In genomic region chr1:51794260-51794659, GRCh38 we compare ENCODE assay signal across 26 cellular contexts.
A peak's percentile ranks its signal among the peaks of the same experiment; 100 is the strongest.
DNase-seq lines count a peak whose midpoint lies in the region; ATAC-seq and TF ChIP-seq lines count a peak whose summit lies in the region.
"Had no signal": no experiment of that assay in that cellular context is flagged by ENCODE, and none has a peak within 500 bp of the region (broad histone marks: within the 10 kb centered on the region; RNA-seq: fewer than 3 reads in every experiment).

No MANE protein-coding gene starts in this region.

- TF ChIP-seq CTCF in smooth muscle cell (IDR thresholded peaks at IDR 0.05; ENCODE audit: borderline replicate concordance, insufficient read depth, poor library complexity, severe bottlenecking) = no peak

- peaks cover 5% of the 10 kb centered on the region; the same call in 1 of the 2 replicates for H3K4me1 ChIP-seq in GM23248 (ENCODE audit: insufficient read depth)
- no peaks in the 10 kb centered on the region for H3K4me1 ChIP-seq in smooth muscle cell (ENCODE audit: low read depth)
- H3K4me1 ChIP-seq: BE2C, Caco-2, gastroesophageal sphincter had no signal

- peaks cover 6% of the 10 kb centered on the region for H3K4me1 Mint-ChIP-seq in activated naive CD4-positive, alpha-beta T cell treated with anti-CD3 and anti-CD28 coated beads, Interleukin-2, amount 50 U/mL, for 24 hours
- H3K4me1 Mint-ChIP-seq in activated naive CD4-positive, alpha-beta T cell treated with anti-CD3 and anti-CD28 coated beads for 36 hours (ENCODE audit: low read depth) = peaks cover 11% of the 10 kb centered on the region
- peaks cover 0 to 4% of the 10 kb centered on the region in 2 donors for H3K4me1 Mint-ChIP-seq in effector memory CD8-positive, alpha-beta T cell (ENCODE audit: low read depth in 2 of 2)
- H3K4me1 Mint-ChIP-seq in T-cell = peaks cover 0 to 7% (median 3%) of the 10 kb centered on the region in 3 donors

- H4K20me1 ChIP-seq in GM23248 (ENCODE audit: insufficient read depth) (no peaks in the 10 kb centered on the region), smooth muscle cell (ENCODE audit: low read depth) (peaks cover 11% of the 10 kb centered on the region)

- no peaks in the 10 kb centered on the region for H3K27me3 Mint-ChIP-seq in activated naive CD4-positive, alpha-beta T cell treated with anti-CD3 and anti-CD28 coated beads, Interleukin-2, amount 50 U/mL, for 24 hours
- H3K27me3 Mint-ChIP-seq in activated naive CD4-positive, alpha-beta T cell treated with anti-CD3 and anti-CD28 coated beads for 36 hours (ENCODE audit: low read depth) = no peaks in the 10 kb centered on the region
- H3K27me3 Mint-ChIP-seq in effector memory CD8-positive, alpha-beta T cell = no peaks in the 10 kb centered on the region
- no peaks in the 10 kb centered on the region for H3K27me3 Mint-ChIP-seq in T-cell
- H3K27me3 Mint-ChIP-seq: activated naive CD8-positive, alpha-beta T cell treated with anti-CD3 and anti-CD28 coated beads, Interleukin-2, amount 10 ng/mL, durations not matched to agents 7 days and 5 days had no signal

- H3K27me3 ChIP-seq in GM23248 (replicated peaks; ENCODE audit: insufficient read depth) (no peaks in the 10 kb centered on the region), smooth muscle cell (ENCODE audit: low read depth) (no peaks in the 10 kb centered on the region)
- H3K27me3 ChIP-seq: BE2C, gastroesophageal sphincter, hepatocyte had no signal

- H3K9ac ChIP-seq in GM23248 = no peak overlapping the region
- H3K9ac ChIP-seq in smooth muscle cell (ENCODE audit: low read depth) = no peak overlapping the region
- H3K9ac ChIP-seq: KMS-11 had no signal

- no peak overlapping the region for H3K4me3 Mint-ChIP-seq in activated naive CD4-positive, alpha-beta T cell treated with anti-CD3 and anti-CD28 coated beads, Interleukin-2, amount 50 U/mL, for 24 hours
- no peak overlapping the region for H3K4me3 Mint-ChIP-seq in activated naive CD4-positive, alpha-beta T cell treated with anti-CD3 and anti-CD28 coated beads for 36 hours
- no peak overlapping the region for H3K4me3 Mint-ChIP-seq in effector memory CD8-positive, alpha-beta T cell
- no peak overlapping the region for H3K4me3 Mint-ChIP-seq in T-cell
- H3K4me3 Mint-ChIP-seq: activated naive CD8-positive, alpha-beta T cell treated with anti-CD3 and anti-CD28 coated beads, Interleukin-2, amount 10 ng/mL, durations not matched to agents 7 days and 5 days had no signal

- ATAC-seq in effector memory CD8-positive, alpha-beta T cell (replicated peaks) = no peak
- ATAC-seq in GM21423 (IDR thresholded peaks at IDR 0.05; ENCODE audit: unreplicated experiment) (no peak), T-cell (replicated peaks in 1 of 4) (no peak), GM18498 (IDR thresholded peaks at IDR 0.05; ENCODE audit: unreplicated experiment) (no peak)
- ATAC-seq: gastroesophageal sphincter, HCT116 had no signal

- H3K36me3 Mint-ChIP-seq in activated naive CD4-positive, alpha-beta T cell treated with anti-CD3 and anti-CD28 coated beads, Interleukin-2, amount 50 U/mL, for 24 hours = peaks cover 22% of the 10 kb centered on the region
- peaks cover 24% of the 10 kb centered on the region for H3K36me3 Mint-ChIP-seq in activated naive CD4-positive, alpha-beta T cell treated with anti-CD3 and anti-CD28 coated beads for 36 hours (ENCODE audit: low read depth)
- H3K36me3 Mint-ChIP-seq in effector memory CD8-positive, alpha-beta T cell (ENCODE audit: insufficient read depth) = peaks cover 48% of the 10 kb centered on the region
- H3K36me3 Mint-ChIP-seq in T-cell = peaks cover 66% of the 10 kb centered on the region

- H3K4me2 ChIP-seq in GM23248 (ENCODE audit: unreplicated experiment) = no peak overlapping the region
- H3K4me2 ChIP-seq in smooth muscle cell = no peak overlapping the region
- H3K4me2 ChIP-seq: hepatocyte had no signal

- intact Hi-C loops in activated naive CD4-positive, alpha-beta T cell treated with anti-CD3 and anti-CD28 coated beads for 36 hours (cut with micrococcal nuclease) = no loop called here

- POLR2A ChIA-PET in T-cell (lab: Charles Lee) = no interaction called here

- H3K36me3 ChIP-seq in GM23248 (ENCODE audit: low read depth) = peaks cover 68% of the 10 kb centered on the region
- peaks cover 13% of the 10 kb centered on the region for H3K36me3 ChIP-seq in smooth muscle cell (ENCODE audit: low read depth)

- H3F3A ChIP-seq in GM23248 (ENCODE audit: insufficient read depth) (peaks cover 48% of the 10 kb centered on the region), smooth muscle cell (ENCODE audit: low read depth) (peaks cover 16% of the 10 kb centered on the region)

- WGBS in GM23248 (ENCODE audit: low coverage in 1 of 2, low lambda C conversion rate in 2 of 2, missing lambda C conversion rate in 2 of 2), 2 experiments = 98 to 100% methylated on average over 2 of the region's 2 CpGs
- 98% methylated on average over 2 of the region's 2 CpGs for WGBS in smooth muscle cell (ENCODE audit: low lambda C conversion rate)

- no peaks in the 10 kb centered on the region for H3K9me2 ChIP-seq in GM23248 (ENCODE audit: insufficient read depth)

- CTCF ChIA-PET in activated naive CD4-positive, alpha-beta T cell treated with anti-CD3 and anti-CD28 coated beads for 36 hours (lab: Charles Lee) = interaction anchor here (1.5 kb wide), 1 partner anchor 25 kb away, joined by 4 read pairs; no protein-coding TSS in a partner anchor
- CTCF ChIA-PET in T-cell (lab: Charles Lee) = interaction anchor here (0.5 kb wide), 2 partner anchors 11 to 298 kb away, joined by 3 to 9 read pairs; no protein-coding TSS in a partner anchor

- peak overlapping the region; percentile 76 for H3K27ac Mint-ChIP-seq in activated naive CD4-positive, alpha-beta T cell treated with anti-CD3 and anti-CD28 coated beads, Interleukin-2, amount 50 U/mL, for 24 hours
- no peak overlapping the region for H3K27ac Mint-ChIP-seq in activated naive CD4-positive, alpha-beta T cell treated with anti-CD3 and anti-CD28 coated beads for 36 hours
- H3K27ac Mint-ChIP-seq in effector memory CD8-positive, alpha-beta T cell = peak overlapping the region; percentile 73 to 74
- H3K27ac Mint-ChIP-seq in T-cell = peak overlapping the region in 1 of 2 donors; percentile 65

- H3K9me3 ChIP-seq in GM23248 (ENCODE audit: low read depth) (no peaks in the 10 kb centered on the region), smooth muscle cell (replicated peaks; ENCODE audit: low read depth) (no peaks in the 10 kb centered on the region)
- H3K9me3 ChIP-seq: BE2C, Caco-2, gastroesophageal sphincter had no signal

- no peak for DNase-seq in activated naive CD4-positive, alpha-beta T cell treated with anti-CD3 and anti-CD28 coated beads for 36 hours
- no peak for DNase-seq in GM23248
- no peak for DNase-seq in effector memory CD8-positive, alpha-beta T cell
- no peak for DNase-seq in smooth muscle cell (lab: John Stamatoyannopoulos, UW; ENCODE audit: unreplicated experiment)
- DNase-seq in T-cell = no peak
- DNase-seq: ACHN; activated naive CD8-positive, alpha-beta T cell treated with anti-CD3 and anti-CD28 coated beads, Interleukin-2, amount 10 ng/mL, durations not matched to agents 7 days and 5 days; BE2C; Caco-2; central memory CD4-positive, alpha-beta T cell; DMS79; GF-D8; NCI-H1436 treated with DMSO at 0.1 percent for 48 hours; NCI-H345; RPMI8226; stimulated activated CD4-positive, alpha-beta T cell treated with anti-CD3 and anti-CD28 coated beads, Interleukin-2, amount 100 ng/mL, for 24 hours; T-helper 2 cell; trophoblast cell had no signal

- H3K27ac ChIP-seq in GM23248 (peak overlapping the region; percentile 76), smooth muscle cell (ENCODE audit: low read depth) (peak overlapping the region; percentile 58)
- H3K27ac ChIP-seq: hepatocyte, SK-N-MC had no signal

- in situ Hi-C loops in GM23248 (cut with MboI) = no loop called here

- H2AFZ ChIP-seq in GM23248 (no peak overlapping the region), smooth muscle cell (ENCODE audit: low read depth) (no peak overlapping the region)
- H2AFZ ChIP-seq: hepatocyte had no signal

- H3K79me2 ChIP-seq in GM23248 (ENCODE audit: insufficient read depth) (no peaks in the 10 kb centered on the region), smooth muscle cell (ENCODE audit: low read depth) (no peaks in the 10 kb centered on the region)
- H3K79me2 ChIP-seq: hepatocyte had no signal

- no peaks in the 10 kb centered on the region for H3K9me3 Mint-ChIP-seq in activated naive CD4-positive, alpha-beta T cell treated with anti-CD3 and anti-CD28 coated beads, Interleukin-2, amount 50 U/mL, for 24 hours
- no peaks in the 10 kb centered on the region for H3K9me3 Mint-ChIP-seq in activated naive CD4-positive, alpha-beta T cell treated with anti-CD3 and anti-CD28 coated beads for 36 hours
- no peaks in the 10 kb centered on the region for H3K9me3 Mint-ChIP-seq in effector memory CD8-positive, alpha-beta T cell
- H3K9me3 Mint-ChIP-seq in T-cell = no peaks in the 10 kb centered on the region
- H3K9me3 Mint-ChIP-seq: activated naive CD8-positive, alpha-beta T cell treated with anti-CD3 and anti-CD28 coated beads, Interleukin-2, amount 10 ng/mL, durations not matched to agents 7 days and 5 days had no signal

- H3K4me3 ChIP-seq in GM23248 (no peak overlapping the region), smooth muscle cell (no peak overlapping the region)
- H3K4me3 ChIP-seq: gastroesophageal sphincter, hepatocyte, SK-N-MC had no signal
